ENCODE assay signal across 19 cellular contexts in the genomic region with DNA sequence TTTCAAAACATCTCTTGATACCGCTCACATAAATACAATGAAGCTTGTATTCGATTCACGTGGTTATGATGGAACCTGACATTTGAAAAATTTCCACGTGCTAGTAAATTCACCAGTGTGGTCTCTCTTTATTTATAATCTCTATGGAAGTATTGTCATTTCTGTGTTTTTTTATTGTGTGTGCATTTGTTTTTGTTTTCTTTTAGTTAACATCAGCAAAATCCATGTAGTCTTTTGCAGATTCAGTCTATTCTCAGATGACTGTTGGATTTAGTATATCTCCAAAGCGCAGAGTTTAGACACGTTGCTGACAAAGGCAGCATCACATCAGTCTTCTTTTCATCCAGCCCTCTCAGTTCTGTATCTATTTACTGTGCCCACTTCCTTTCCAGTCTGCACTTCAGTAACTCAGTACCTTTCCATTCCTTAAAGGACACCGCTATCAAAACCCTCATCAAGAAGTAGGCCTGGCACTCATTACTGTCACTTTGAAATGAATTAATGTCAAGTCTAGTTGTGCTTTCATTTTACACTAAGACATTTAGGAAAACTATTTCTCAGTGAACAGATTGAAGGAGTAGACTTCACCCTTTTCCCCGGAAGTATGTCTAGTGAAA.
DNase-seq lines count a peak whose midpoint lies in the region; ATAC-seq, FAIRE-seq and TF ChIP-seq lines count a peak whose summit lies in the region.
"Had no signal": no experiment of that assay in that cellular context is flagged by ENCODE, and none has a peak within 500 bp of the region (broad histone marks: within the 10 kb centered on the region; RNA-seq: fewer than 3 reads in every experiment).

No MANE protein-coding gene starts in this region.

- no peaks in the 10 kb centered on the region for H3K27me3 Mint-ChIP-seq in CD14-positive monocyte (ENCODE audit: low read depth in 3 of 3)

- H3K27ac ChIP-seq in SK-N-SH (ENCODE audit: low read depth in 2 of 2, low read length in 1 of 2) (peak overlapping the region; percentile 55 to 60; a peak in 3 of 4 replicates), kidney (ENCODE audit: low read depth in 2 of 2, low read length in 2 of 2) (peak overlapping the region in 1 of 2 donors; percentile 63)
- H3K27ac ChIP-seq: 22Rv1, C4-2B, PC-9 had no signal

- no peak for TF ChIP-seq EP300 in SK-N-SH (IDR thresholded peaks at IDR 0.05; ENCODE audit: borderline replicate concordance in 1 of 2, low read depth in 1 of 2, low read length in 1 of 2)

- no peaks in the 10 kb centered on the region for H3K36me3 Mint-ChIP-seq in CD14-positive monocyte

- no peaks in the 10 kb centered on the region for H3K79me2 ChIP-seq in SK-N-SH (ENCODE audit: insufficient read depth)

- no peak overlapping the region for H3K27ac Mint-ChIP-seq in CD14-positive monocyte
- H3K27ac Mint-ChIP-seq: GM23338 had no signal

- no peaks in the 10 kb centered on the region for H3K9me2 ChIP-seq in SK-N-SH

- H3K4me2 ChIP-seq in SK-N-SH: no peak overlapping the region
- H3K4me2 ChIP-seq: GM23338, PC-9 had no signal

- no peak for TF ChIP-seq CTCF in SK-N-SH (IDR thresholded peaks at IDR 0.05)
- no peak for TF ChIP-seq CTCF in kidney (IDR thresholded peaks at IDR 0.05; ENCODE audit: borderline replicate concordance, extremely low read depth, insufficient read depth)
- TF ChIP-seq CTCF in CD14-positive monocyte (IDR thresholded peaks at IDR 0.05): no peak

- no peak for TF ChIP-seq RAD21 in SK-N-SH (IDR thresholded peaks at IDR 0.05; ENCODE audit: low read length)

- H3F3A ChIP-seq in SK-N-SH (replicated peaks; ENCODE audit: insufficient read depth): peaks cover 11% of the 10 kb centered on the region

- CTCF ChIA-PET in SK-N-SH (lab: Yijun Ruan, JAX): no interaction called here

- intact Hi-C loops in kidney (cut with DNase I): no loop called here
- intact Hi-C loops in CD14-positive monocyte (cut with micrococcal nuclease): no loop called here

- ATAC-seq in SK-N-SH treated with all-trans-retinoic acid at 6 μM for 48 hours: no peak; the same call in 2 of the 3 replicates
- ATAC-seq in GM19324 (IDR thresholded peaks at IDR 0.05; ENCODE audit: low FRiP score, unreplicated experiment): no peak
- ATAC-seq: GM23338 had no signal

- H3K36me3 ChIP-seq in SK-N-SH (replicated peaks in 1 of 2; ENCODE audit: control insufficient read depth in 1 of 2, insufficient read depth in 2 of 2, low read length in 1 of 2) (no peaks in the 10 kb centered on the region), kidney (ENCODE audit: control insufficient read depth in 1 of 2, insufficient read depth in 2 of 2, low read length in 2 of 2) (no peaks in the 10 kb centered on the region)

- H3K9me3 ChIP-seq in SK-N-SH (no peaks in the 10 kb centered on the region), kidney (ENCODE audit: control insufficient read depth in 1 of 2, low read length in 2 of 2) (no peaks in the 10 kb centered on the region)

- WGBS in SK-N-SH (ENCODE audit: low lambda C conversion rate): 79% methylated on average over 8 of the region's 8 CpGs

- H3K9ac ChIP-seq in SK-N-SH (no peak overlapping the region), kidney (ENCODE audit: low read length in 2 of 2) (no peak overlapping the region)

- no peak overlapping the region for H3K4me3 Mint-ChIP-seq in CD14-positive monocyte
- H3K4me3 Mint-ChIP-seq: GM23338 had no signal

- POLR2A ChIA-PET in SK-N-SH (lab: Yijun Ruan, JAX): no interaction called here

- H4K20me1 ChIP-seq in SK-N-SH (ENCODE audit: insufficient read depth): no peaks in the 10 kb centered on the region

- no peaks in the 10 kb centered on the region for H3K27me3 ChIP-seq in SK-N-SH (ENCODE audit: insufficient read depth)

- H3K4me1 Mint-ChIP-seq in CD14-positive monocyte: peaks cover 12% of the 10 kb centered on the region

- peak overlapping the region; percentile 47 for H2AFZ ChIP-seq in SK-N-SH (ENCODE audit: low read depth)
- H2AFZ ChIP-seq: GM23338, PC-9 had no signal

- DNase-seq in SK-N-SH (no peak), SK-N-DZ (ENCODE audit: low spot score) (peak; percentile 73), kidney (no peak), superior temporal gyrus (ENCODE audit: extremely low spot score) (peak; percentile 7), CD14-positive monocyte (ENCODE audit: low spot score) (no peak), DMS153 (lab: John Stamatoyannopoulos, UW) (no peak)
- DNase-seq: DMS79, GDM1, Kasumi-1, NCI-H187 treated with DMSO at 0.1 percent for 48 hours, NCI-H446 treated with DMSO at 0.1 percent for 48 hours, NCI-H748 treated with DMSO at 0.1 percent for 48 hours, PC-9 had no signal

- H3K9me3 Mint-ChIP-seq in CD14-positive monocyte: no peaks in the 10 kb centered on the region
- H3K9me3 Mint-ChIP-seq: GM23338 had no signal

- H3K4me3 ChIP-seq in SK-N-SH (ENCODE audit: low read depth in 2 of 2, low read length in 1 of 2): no peak overlapping the region
- peak overlapping the region; percentile 27 to 42 for H3K4me3 ChIP-seq in kidney (ENCODE audit: low read length in 2 of 2)
- H3K4me3 ChIP-seq: GM23338, PC-9 had no signal

- H3K4me1 ChIP-seq in SK-N-SH (ENCODE audit: control insufficient read depth in 1 of 2, insufficient read depth in 2 of 2, low read depth in 1 of 2, low read length in 1 of 2) (peaks cover 0 to 20% of the 10 kb centered on the region in 2 experiments; a peak in 3 of 4 replicates), kidney (ENCODE audit: control insufficient read depth in 1 of 2, insufficient read depth in 1 of 2, low read depth in 1 of 2, low read length in 2 of 2) (peaks cover 0 to 2% of the 10 kb centered on the region in 2 donors)

- FAIRE-seq in kidney (lab: Jason Lieb, UNC): no peak
- FAIRE-seq: GM12892 had no signal

TF ChIP-seq in SK-N-SH, 30 proteins besides CTCF, POLR2A, EP300 and RAD21 (continues in another document):
- no peak; the same call in 1 of the 2 replicates for TF ChIP-seq TCF12 (IDR thresholded peaks at IDR 0.05)
- TF ChIP-seq, protein P1, sequence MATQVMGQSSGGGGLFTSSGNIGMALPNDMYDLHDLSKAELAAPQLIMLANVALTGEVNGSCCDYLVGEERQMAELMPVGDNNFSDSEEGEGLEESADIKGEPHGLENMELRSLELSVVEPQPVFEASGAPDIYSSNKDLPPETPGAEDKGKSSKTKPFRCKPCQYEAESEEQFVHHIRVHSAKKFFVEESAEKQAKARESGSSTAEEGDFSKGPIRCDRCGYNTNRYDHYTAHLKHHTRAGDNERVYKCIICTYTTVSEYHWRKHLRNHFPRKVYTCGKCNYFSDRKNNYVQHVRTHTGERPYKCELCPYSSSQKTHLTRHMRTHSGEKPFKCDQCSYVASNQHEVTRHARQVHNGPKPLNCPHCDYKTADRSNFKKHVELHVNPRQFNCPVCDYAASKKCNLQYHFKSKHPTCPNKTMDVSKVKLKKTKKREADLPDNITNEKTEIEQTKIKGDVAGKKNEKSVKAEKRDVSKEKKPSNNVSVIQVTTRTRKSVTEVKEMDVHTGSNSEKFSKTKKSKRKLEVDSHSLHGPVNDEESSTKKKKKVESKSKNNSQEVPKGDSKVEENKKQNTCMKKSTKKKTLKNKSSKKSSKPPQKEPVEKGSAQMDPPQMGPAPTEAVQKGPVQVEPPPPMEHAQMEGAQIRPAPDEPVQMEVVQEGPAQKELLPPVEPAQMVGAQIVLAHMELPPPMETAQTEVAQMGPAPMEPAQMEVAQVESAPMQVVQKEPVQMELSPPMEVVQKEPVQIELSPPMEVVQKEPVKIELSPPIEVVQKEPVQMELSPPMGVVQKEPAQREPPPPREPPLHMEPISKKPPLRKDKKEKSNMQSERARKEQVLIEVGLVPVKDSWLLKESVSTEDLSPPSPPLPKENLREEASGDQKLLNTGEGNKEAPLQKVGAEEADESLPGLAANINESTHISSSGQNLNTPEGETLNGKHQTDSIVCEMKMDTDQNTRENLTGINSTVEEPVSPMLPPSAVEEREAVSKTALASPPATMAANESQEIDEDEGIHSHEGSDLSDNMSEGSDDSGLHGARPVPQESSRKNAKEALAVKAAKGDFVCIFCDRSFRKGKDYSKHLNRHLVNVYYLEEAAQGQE (IDR thresholded peaks at IDR 0.05; ENCODE audit: low read depth, low read length): no peak

TF ChIP-seq in SK-N-SH treated with all-trans-retinoic acid at 6 μM for 48 hours, 23 proteins besides CTCF, POLR2A, EP300 and RAD21 (continues in another document):
- TF ChIP-seq, protein P2, sequence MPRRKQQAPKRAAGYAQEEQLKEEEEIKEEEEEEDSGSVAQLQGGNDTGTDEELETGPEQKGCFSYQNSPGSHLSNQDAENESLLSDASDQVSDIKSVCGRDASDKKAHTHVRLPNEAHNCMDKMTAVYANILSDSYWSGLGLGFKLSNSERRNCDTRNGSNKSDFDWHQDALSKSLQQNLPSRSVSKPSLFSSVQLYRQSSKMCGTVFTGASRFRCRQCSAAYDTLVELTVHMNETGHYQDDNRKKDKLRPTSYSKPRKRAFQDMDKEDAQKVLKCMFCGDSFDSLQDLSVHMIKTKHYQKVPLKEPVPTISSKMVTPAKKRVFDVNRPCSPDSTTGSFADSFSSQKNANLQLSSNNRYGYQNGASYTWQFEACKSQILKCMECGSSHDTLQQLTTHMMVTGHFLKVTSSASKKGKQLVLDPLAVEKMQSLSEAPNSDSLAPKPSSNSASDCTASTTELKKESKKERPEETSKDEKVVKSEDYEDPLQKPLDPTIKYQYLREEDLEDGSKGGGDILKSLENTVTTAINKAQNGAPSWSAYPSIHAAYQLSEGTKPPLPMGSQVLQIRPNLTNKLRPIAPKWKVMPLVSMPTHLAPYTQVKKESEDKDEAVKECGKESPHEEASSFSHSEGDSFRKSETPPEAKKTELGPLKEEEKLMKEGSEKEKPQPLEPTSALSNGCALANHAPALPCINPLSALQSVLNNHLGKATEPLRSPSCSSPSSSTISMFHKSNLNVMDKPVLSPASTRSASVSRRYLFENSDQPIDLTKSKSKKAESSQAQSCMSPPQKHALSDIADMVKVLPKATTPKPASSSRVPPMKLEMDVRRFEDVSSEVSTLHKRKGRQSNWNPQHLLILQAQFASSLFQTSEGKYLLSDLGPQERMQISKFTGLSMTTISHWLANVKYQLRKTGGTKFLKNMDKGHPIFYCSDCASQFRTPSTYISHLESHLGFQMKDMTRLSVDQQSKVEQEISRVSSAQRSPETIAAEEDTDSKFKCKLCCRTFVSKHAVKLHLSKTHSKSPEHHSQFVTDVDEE (CRISPR knock-in tag; IDR thresholded peaks at IDR 0.05): no peak
- TF ChIP-seq ZFP3 (CRISPR knock-in tag; IDR thresholded peaks at IDR 0.05) (no peak), ZC3H10 (CRISPR knock-in tag; IDR thresholded peaks at IDR 0.05) (no peak), ZNF565 (CRISPR knock-in tag; conservative IDR thresholded peaks at IDR 0.05; ENCODE audit: low read depth) (no peak)

Comparison
In these comparisons a context has a peak if more than half of its experiments do, and no peak if none do; other contexts are left out.
1. DNase-seq: peak in SK-N-DZ (single experiment) and superior temporal gyrus (single experiment); none in SK-N-SH (single experiment), kidney (single experiment), CD14-positive monocyte (single experiment) and DMS153 (single experiment).
2. H3K4me3 ChIP-seq: peak in kidney (2 of 2); none in SK-N-SH (0 of 2).